Comparison of ENCODE assay signal across 17 cellular contexts in the genomic region with DNA sequence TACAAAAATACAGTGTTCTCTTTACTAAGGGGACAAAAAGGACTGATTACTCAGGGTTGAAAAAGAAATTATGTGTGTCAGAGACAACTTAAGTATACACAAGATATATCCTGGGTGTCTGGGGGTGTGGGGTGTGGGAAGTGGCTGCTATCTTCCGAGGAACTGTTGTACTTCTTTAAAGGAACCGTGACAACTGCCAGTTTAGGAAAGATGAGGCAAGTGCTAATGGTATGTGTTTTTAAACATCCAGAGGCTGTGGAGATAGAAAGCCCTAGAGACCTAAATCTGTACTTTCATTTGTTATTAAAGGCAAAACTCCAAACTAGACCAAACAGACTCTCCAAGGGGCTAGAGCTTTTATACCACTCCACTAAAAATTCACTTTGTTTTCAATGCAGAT.
A peak's percentile ranks its signal among the peaks of the same experiment; 100 is the strongest.
DNase-seq lines count a peak whose midpoint lies in the region; ATAC-seq, FAIRE-seq and TF ChIP-seq lines count a peak whose summit lies in the region.
"Had no signal": no experiment of that assay in that cellular context is flagged by ENCODE, and none has a peak within 500 bp of the region (broad histone marks: within the 10 kb centered on the region; RNA-seq: fewer than 3 reads in every experiment).

No MANE protein-coding gene starts in this region.

- H3F3A ChIP-seq in GM23338 (replicated peaks; ENCODE audit: low read depth), result no peaks in the 10 kb centered on the region

- no peaks in the 10 kb centered on the region for H3K79me2 ChIP-seq in GM23338 (replicated peaks; ENCODE audit: insufficient read depth)
- no peaks in the 10 kb centered on the region for H3K79me2 ChIP-seq in astrocyte (ENCODE audit: insufficient read depth, low read length)

- no peak for TF ChIP-seq CTCF in GM23338 (conservative IDR thresholded peaks at IDR 0.05; ENCODE audit: low read depth in 2 of 2)
- no peak for TF ChIP-seq CTCF in astrocyte (IDR thresholded peaks at IDR 0.05; ENCODE audit: insufficient read depth, low read depth, low read length)
- no peak for TF ChIP-seq CTCF in fibroblast of villous mesenchyme (IDR thresholded peaks at IDR 0.05; ENCODE audit: insufficient read depth, low read depth, low read length)
- TF ChIP-seq CTCF in psoas muscle (IDR thresholded peaks at IDR 0.05), result no peak

- H3K4me1 ChIP-seq in GM23338 (ENCODE audit: insufficient read depth) (peaks cover 25% of the 10 kb centered on the region), astrocyte (ENCODE audit: insufficient read depth, low read length) (peaks cover 27% of the 10 kb centered on the region), psoas muscle (no peaks in the 10 kb centered on the region)

- peaks cover 19% of the 10 kb centered on the region for H3K9me3 Mint-ChIP-seq in GM23338
- H3K9me3 Mint-ChIP-seq in astrocyte (ENCODE audit: unreplicated experiment), result peaks cover 3% of the 10 kb centered on the region

- H3K4me2 ChIP-seq in GM23338, result peak overlapping the region; percentile 59
- H3K4me2 ChIP-seq in astrocyte (ENCODE audit: low read length), result peak overlapping the region; percentile 54

- DNase-seq in GM23338 (ENCODE audit: low spot score), result no peak
- peak; percentile 74 for DNase-seq in astrocyte (ENCODE audit: low read depth)
- peak; percentile 44 for DNase-seq in fibroblast of villous mesenchyme (ENCODE audit: low read depth)
- DNase-seq in sciatic nerve (ENCODE audit: low spot score), result no peak
- DNase-seq in psoas muscle, result no peak
- DNase-seq in retina, result no peak
- DNase-seq: activated CD4-positive, alpha-beta T cell treated with anti-CD3 and anti-CD28 coated beads for 4 hours; activated naive CD8-positive, alpha-beta T cell treated with anti-CD3 and anti-CD28 coated beads for 36 hours; foreskin keratinocyte; NCI-H748 treated with DMSO at 0.1 percent for 48 hours; ovary; T-helper 17 cell had no signal

- 0 out of 2 replicates have a peak overlapping the region, but pooled peaks have one; percentile 21 for H3K27ac Mint-ChIP-seq in GM23338
- H3K27ac Mint-ChIP-seq in astrocyte (ENCODE audit: unreplicated experiment), result peak overlapping the region; percentile 41
- H3K27ac Mint-ChIP-seq: activated naive CD8-positive, alpha-beta T cell treated with anti-CD3 and anti-CD28 coated beads for 36 hours; T-helper 17 cell had no signal

- peak overlapping the region; percentile 27 for H3K9ac ChIP-seq in astrocyte (ENCODE audit: low read length)

- H3K4me3 Mint-ChIP-seq in GM23338 (no peak overlapping the region), astrocyte (ENCODE audit: unreplicated experiment) (no peak overlapping the region)
- H3K4me3 Mint-ChIP-seq: activated naive CD8-positive, alpha-beta T cell treated with anti-CD3 and anti-CD28 coated beads for 36 hours; T-helper 17 cell had no signal

- H4K20me1 ChIP-seq in GM23338 (replicated peaks; ENCODE audit: insufficient read depth) (no peaks in the 10 kb centered on the region), astrocyte (ENCODE audit: insufficient read depth, low read length) (no peaks in the 10 kb centered on the region)

- no peaks in the 10 kb centered on the region for H3K9me3 ChIP-seq in astrocyte (ENCODE audit: insufficient read depth, low read depth, low read length)
- H3K9me3 ChIP-seq in psoas muscle, result no peaks in the 10 kb centered on the region
- H3K9me3 ChIP-seq: ovary had no signal

- no peak overlapping the region for H3K4me3 ChIP-seq in GM23338
- H3K4me3 ChIP-seq in astrocyte (ENCODE audit: insufficient read depth, low read depth, low read length), result no peak overlapping the region
- H3K4me3 ChIP-seq in fibroblast of villous mesenchyme (ENCODE audit: low read depth, low read length), result no peak overlapping the region
- no peak overlapping the region for H3K4me3 ChIP-seq in psoas muscle
- H3K4me3 ChIP-seq: ovary had no signal

- H3K27me3 Mint-ChIP-seq in GM23338 (ENCODE audit: insufficient read depth, low read depth, poor library complexity) (peaks cover 2% of the 10 kb centered on the region), astrocyte (ENCODE audit: low read depth, unreplicated experiment) (no peaks in the 10 kb centered on the region)

- intact Hi-C loops in sciatic nerve (cut with DNase I), result no loop called here
- intact Hi-C loops in psoas muscle (cut with DNase I), result loop anchor here in 1 of 2 donors (10.0 kb wide), 1 partner anchor 1231 kb away; no protein-coding TSS in a partner anchor

- H3K36me3 ChIP-seq in GM23338 (ENCODE audit: insufficient read depth) (peaks cover 3% of the 10 kb centered on the region; the same call in 1 of the 2 replicates), astrocyte (ENCODE audit: insufficient read depth, low read length) (no peaks in the 10 kb centered on the region), psoas muscle (ENCODE audit: insufficient read depth in 1 of 2, low read depth in 1 of 2) (no peaks in the 10 kb centered on the region)
- H3K36me3 ChIP-seq: ovary had no signal

- no peak overlapping the region for H3K27ac ChIP-seq in GM23338 (ENCODE audit: low read depth)
- peak overlapping the region; percentile 37 for H3K27ac ChIP-seq in astrocyte (ENCODE audit: low read depth, low read length)
- H3K27ac ChIP-seq in psoas muscle, result no peak overlapping the region
- H3K27ac ChIP-seq: C4-2B, foreskin keratinocyte, ovary, RWPE1 had no signal

- H3K9me2 ChIP-seq in GM23338 (ENCODE audit: insufficient read depth), result peaks cover 17% of the 10 kb centered on the region

- ATAC-seq in GM23338 (no peak), sciatic nerve (peak; percentile 34), psoas muscle (no peak), HG03457 (IDR thresholded peaks at IDR 0.05; ENCODE audit: unreplicated experiment) (no peak), HG02840 (IDR thresholded peaks at IDR 0.05; ENCODE audit: low FRiP score, unreplicated experiment) (no peak)
- ATAC-seq: foreskin keratinocyte, T-helper 17 cell had no signal

- FAIRE-seq in astrocyte (lab: Jason Lieb, UNC), result no peak
- FAIRE-seq: GM12891 had no signal

- 7 to 8% (median 8%) methylated on average over 2 of the region's 2 CpGs for WGBS in psoas muscle, 3 donors

- peaks cover 6% of the 10 kb centered on the region; the same call in 1 of the 3 replicates for H3K36me3 Mint-ChIP-seq in GM23338 (ENCODE audit: low read depth)
- H3K36me3 Mint-ChIP-seq in astrocyte (ENCODE audit: low read depth, unreplicated experiment), result no peaks in the 10 kb centered on the region
- H3K36me3 Mint-ChIP-seq: activated naive CD8-positive, alpha-beta T cell treated with anti-CD3 and anti-CD28 coated beads for 36 hours had no signal

- H2AFZ ChIP-seq in GM23338, result 0 out of 2 replicates have a peak overlapping the region, but pooled peaks have one; percentile 10
- H2AFZ ChIP-seq in astrocyte (ENCODE audit: low read depth, low read length), result no peak overlapping the region

- H3K4me1 Mint-ChIP-seq in GM23338, result peaks cover 25% of the 10 kb centered on the region
- H3K4me1 Mint-ChIP-seq in astrocyte (ENCODE audit: low read depth, unreplicated experiment), result peaks cover 25% of the 10 kb centered on the region
- H3K4me1 Mint-ChIP-seq: activated naive CD8-positive, alpha-beta T cell treated with anti-CD3 and anti-CD28 coated beads for 36 hours; T-helper 17 cell had no signal

- H3K27me3 ChIP-seq in GM23338 (ENCODE audit: insufficient read depth), result no peaks in the 10 kb centered on the region
- no peaks in the 10 kb centered on the region for H3K27me3 ChIP-seq in astrocyte (ENCODE audit: insufficient read depth, low read length)
- H3K27me3 ChIP-seq in psoas muscle (ENCODE audit: insufficient read depth in 3 of 3, low read length in 2 of 3), result peaks cover 0 to 4% (median 0%) of the 10 kb centered on the region in 3 donors
- H3K27me3 ChIP-seq: ovary had no signal

TF ChIP-seq in GM23338, 12 proteins besides CTCF, POLR2A, EP300 and RAD21 (continues in another document):
- TF ChIP-seq, protein P1, sequence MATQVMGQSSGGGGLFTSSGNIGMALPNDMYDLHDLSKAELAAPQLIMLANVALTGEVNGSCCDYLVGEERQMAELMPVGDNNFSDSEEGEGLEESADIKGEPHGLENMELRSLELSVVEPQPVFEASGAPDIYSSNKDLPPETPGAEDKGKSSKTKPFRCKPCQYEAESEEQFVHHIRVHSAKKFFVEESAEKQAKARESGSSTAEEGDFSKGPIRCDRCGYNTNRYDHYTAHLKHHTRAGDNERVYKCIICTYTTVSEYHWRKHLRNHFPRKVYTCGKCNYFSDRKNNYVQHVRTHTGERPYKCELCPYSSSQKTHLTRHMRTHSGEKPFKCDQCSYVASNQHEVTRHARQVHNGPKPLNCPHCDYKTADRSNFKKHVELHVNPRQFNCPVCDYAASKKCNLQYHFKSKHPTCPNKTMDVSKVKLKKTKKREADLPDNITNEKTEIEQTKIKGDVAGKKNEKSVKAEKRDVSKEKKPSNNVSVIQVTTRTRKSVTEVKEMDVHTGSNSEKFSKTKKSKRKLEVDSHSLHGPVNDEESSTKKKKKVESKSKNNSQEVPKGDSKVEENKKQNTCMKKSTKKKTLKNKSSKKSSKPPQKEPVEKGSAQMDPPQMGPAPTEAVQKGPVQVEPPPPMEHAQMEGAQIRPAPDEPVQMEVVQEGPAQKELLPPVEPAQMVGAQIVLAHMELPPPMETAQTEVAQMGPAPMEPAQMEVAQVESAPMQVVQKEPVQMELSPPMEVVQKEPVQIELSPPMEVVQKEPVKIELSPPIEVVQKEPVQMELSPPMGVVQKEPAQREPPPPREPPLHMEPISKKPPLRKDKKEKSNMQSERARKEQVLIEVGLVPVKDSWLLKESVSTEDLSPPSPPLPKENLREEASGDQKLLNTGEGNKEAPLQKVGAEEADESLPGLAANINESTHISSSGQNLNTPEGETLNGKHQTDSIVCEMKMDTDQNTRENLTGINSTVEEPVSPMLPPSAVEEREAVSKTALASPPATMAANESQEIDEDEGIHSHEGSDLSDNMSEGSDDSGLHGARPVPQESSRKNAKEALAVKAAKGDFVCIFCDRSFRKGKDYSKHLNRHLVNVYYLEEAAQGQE (IDR thresholded peaks at IDR 0.05; ENCODE audit: unreplicated experiment), result no peak
- no peak for TF ChIP-seq EZH2phosphoT487 (IDR thresholded peaks at IDR 0.05; ENCODE audit: unreplicated experiment)
- no peak for TF ChIP-seq CREB1 (CRISPR knock-in tag; IDR thresholded peaks at IDR 0.05; ENCODE audit: low read depth)
- TF ChIP-seq, protein P2, sequence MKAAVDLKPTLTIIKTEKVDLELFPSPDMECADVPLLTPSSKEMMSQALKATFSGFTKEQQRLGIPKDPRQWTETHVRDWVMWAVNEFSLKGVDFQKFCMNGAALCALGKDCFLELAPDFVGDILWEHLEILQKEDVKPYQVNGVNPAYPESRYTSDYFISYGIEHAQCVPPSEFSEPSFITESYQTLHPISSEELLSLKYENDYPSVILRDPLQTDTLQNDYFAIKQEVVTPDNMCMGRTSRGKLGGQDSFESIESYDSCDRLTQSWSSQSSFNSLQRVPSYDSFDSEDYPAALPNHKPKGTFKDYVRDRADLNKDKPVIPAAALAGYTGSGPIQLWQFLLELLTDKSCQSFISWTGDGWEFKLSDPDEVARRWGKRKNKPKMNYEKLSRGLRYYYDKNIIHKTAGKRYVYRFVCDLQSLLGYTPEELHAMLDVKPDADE (IDR thresholded peaks at IDR 0.05), result no peak
- TF ChIP-seq NANOG (IDR thresholded peaks at IDR 0.05; ENCODE audit: borderline replicate concordance), result no peak
- no peak for TF ChIP-seq ZNF114 (CRISPR knock-in tag; IDR thresholded peaks at IDR 0.05)
- TF ChIP-seq POLR2AphosphoS5 (IDR thresholded peaks at IDR 0.05; ENCODE audit: low read depth), result no peak
- no peak for TF ChIP-seq STAT1 (IDR thresholded peaks at IDR 0.05; ENCODE audit: unreplicated experiment)
- no peak for TF ChIP-seq EZH2 (IDR thresholded peaks at IDR 0.05; ENCODE audit: low read depth, unreplicated experiment)

Comparison
In these comparisons a context has a peak if more than half of its experiments do, and no peak if none do; other contexts are left out.
1. DNase-seq: peak in astrocyte (single experiment) and fibroblast of villous mesenchyme (single experiment); none in GM23338 (single experiment), sciatic nerve (single experiment), psoas muscle (0 of 2) and retina (single experiment).